In genomic region chr7:58087536-58088190, GRCh38 we compare ENCODE assay signal across 24 cellular contexts.
"Had no signal": no experiment of that assay in that cellular context is flagged by ENCODE, and none has a peak within 500 bp of the region (broad histone marks: within the 10 kb centered on the region; RNA-seq: fewer than 3 reads in every experiment).

No MANE protein-coding gene starts in this region.

- H3K27me3 Mint-ChIP-seq: activated CD4-positive, alpha-beta memory T cell treated with anti-CD3 and anti-CD28 coated beads for 36 hours; activated CD4-positive, alpha-beta T cell treated with anti-CD3 and anti-CD28 coated beads, Interleukin-2, amount 10 ng/mL, durations not matched to agents 7 days and 5 days; activated naive CD8-positive, alpha-beta T cell; activated T-helper 17 cell treated with anti-CD3 and anti-CD28 coated beads, Interleukin-2, amount 50 U/mL, for 72 hours had no signal

- DNase-seq: activated CD4-positive, alpha-beta memory T cell treated with anti-CD3 and anti-CD28 coated beads for 36 hours; activated CD4-positive, alpha-beta T cell treated with anti-CD3 and anti-CD28 coated beads, Interleukin-2, amount 10 ng/mL, durations not matched to agents 7 days and 5 days; activated CD4-positive, CD25-positive, alpha-beta regulatory T cell; activated CD8-positive, alpha-beta memory T cell treated with anti-CD3 and anti-CD28 coated beads for 24 hours; activated gamma-delta T cell; activated naive CD4-positive, alpha-beta T cell treated with anti-CD3 and anti-CD28 coated beads for 36 hours; activated T-cell treated with anti-CD3 and anti-CD28 coated beads, Interleukin-2, amount 50 U/mL, for 48 hours; amygdala; brain microvascular endothelial cell; IMR-90; Kasumi-1; KBM-7; NCI-H1105 treated with DMSO at 0.1 percent for 48 hours; NCI-H1930; NCI-H2171; NCI-H2227 treated with DMSO at 0.1 percent for 48 hours; NCI-H526; NCI-H774; SHP77 had no signal

- H3K4me3 Mint-ChIP-seq: activated CD4-positive, alpha-beta memory T cell treated with anti-CD3 and anti-CD28 coated beads for 36 hours; activated CD4-positive, alpha-beta T cell treated with anti-CD3 and anti-CD28 coated beads, Interleukin-2, amount 10 ng/mL, durations not matched to agents 7 days and 5 days; activated naive CD4-positive, alpha-beta T cell treated with anti-CD3 and anti-CD28 coated beads for 36 hours; activated naive CD8-positive, alpha-beta T cell; activated T-helper 17 cell treated with anti-CD3 and anti-CD28 coated beads, Interleukin-2, amount 50 U/mL, for 72 hours had no signal

- ATAC-seq: activated T-helper 17 cell treated with anti-CD3 and anti-CD28 coated beads, Interleukin-2, amount 50 U/mL, for 72 hours had no signal

- H3K4me3 ChIP-seq: cardiac muscle cell, SJSA1 had no signal

- H3K9me3 ChIP-seq: SJSA1 had no signal

- H3K27ac Mint-ChIP-seq: activated CD4-positive, alpha-beta memory T cell treated with anti-CD3 and anti-CD28 coated beads for 36 hours; activated CD4-positive, alpha-beta T cell treated with anti-CD3 and anti-CD28 coated beads, Interleukin-2, amount 10 ng/mL, durations not matched to agents 7 days and 5 days; activated naive CD4-positive, alpha-beta T cell treated with anti-CD3 and anti-CD28 coated beads for 36 hours; activated naive CD8-positive, alpha-beta T cell; activated T-helper 17 cell treated with anti-CD3 and anti-CD28 coated beads, Interleukin-2, amount 50 U/mL, for 72 hours had no signal

- H3K36me3 ChIP-seq: brain microvascular endothelial cell, cardiac muscle cell, SJSA1 had no signal

- H3K27ac ChIP-seq: brain microvascular endothelial cell, cardiac muscle cell, SJSA1, VCaP had no signal

- H3K27me3 ChIP-seq: brain microvascular endothelial cell, cardiac muscle cell, SJSA1 had no signal

- H3K4me1 ChIP-seq: SJSA1 had no signal

- H3K4me1 Mint-ChIP-seq: activated CD4-positive, alpha-beta T cell treated with anti-CD3 and anti-CD28 coated beads, Interleukin-2, amount 10 ng/mL, durations not matched to agents 7 days and 5 days had no signal
